ENCODE assay signal across 16 cellular contexts in the genomic region with DNA sequence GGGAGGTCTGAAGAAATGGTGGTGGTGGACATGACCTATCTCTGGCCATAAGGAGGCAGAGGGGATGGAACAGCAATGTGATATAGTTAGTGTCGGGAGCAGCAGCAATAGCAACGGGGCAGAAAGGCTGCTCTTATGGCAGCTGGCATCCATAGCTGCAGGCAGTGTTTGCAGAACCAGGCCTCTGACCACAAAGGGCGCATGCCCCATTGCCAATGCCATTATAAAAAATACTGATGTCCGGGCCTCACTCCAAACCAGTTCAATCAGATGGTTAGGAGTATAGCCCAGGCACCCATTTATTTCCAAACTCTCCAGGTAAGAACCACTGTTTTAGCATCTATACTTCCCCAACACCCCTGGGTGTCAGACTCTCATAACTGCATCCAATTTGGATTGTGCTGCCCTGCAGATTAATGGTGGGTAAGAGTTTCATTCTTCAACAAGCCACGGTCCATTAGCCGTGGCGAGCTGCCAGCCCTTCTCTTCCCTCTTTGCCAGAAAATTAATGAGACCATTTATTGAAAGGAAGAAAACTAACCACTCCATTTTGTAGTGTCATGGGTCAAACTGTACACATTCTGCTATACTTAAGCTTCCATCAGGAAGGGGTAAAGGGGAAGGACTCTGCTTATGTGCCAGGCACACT.
A peak's percentile ranks its signal among the peaks of the same experiment; 100 is the strongest.
DNase-seq lines count a peak whose midpoint lies in the region; ATAC-seq and TF ChIP-seq lines count a peak whose summit lies in the region.
"Had no signal": no experiment of that assay in that cellular context is flagged by ENCODE, and none has a peak within 500 bp of the region (broad histone marks: within the 10 kb centered on the region; RNA-seq: fewer than 3 reads in every experiment).

No MANE protein-coding gene starts in this region.

- H3K36me3 ChIP-seq in heart left ventricle (no peaks in the 10 kb centered on the region), gastroesophageal sphincter (no peaks in the 10 kb centered on the region)
- H3K36me3 ChIP-seq: lower lobe of right lung, transverse colon had no signal

- H3K9me3 ChIP-seq in heart left ventricle (no peaks in the 10 kb centered on the region), gastroesophageal sphincter (no peaks in the 10 kb centered on the region)
- H3K9me3 ChIP-seq: lower lobe of right lung, transverse colon had no signal

- H3K4me3 ChIP-seq in heart left ventricle, result no peak overlapping the region
- no peak overlapping the region for H3K4me3 ChIP-seq in gastroesophageal sphincter
- H3K4me3 ChIP-seq: lower lobe of right lung, PC-9, transverse colon had no signal

- H3K4me1 Mint-ChIP-seq in nephron, result peaks cover 37% of the 10 kb centered on the region
- no peaks in the 10 kb centered on the region for H3K4me1 Mint-ChIP-seq in activated T-helper 1 cell treated with anti-CD3 and anti-CD28 coated beads, Interleukin-12 subunit alpha, Interleukin-12 subunit beta, Interleukin-2, Interleukin-4 antibody, amounts not matched to agents 30 ng/mL and 10 ng/mL and 1 ng/mL, durations not matched to agents 14 hours and 24 hours and 36 hours (ENCODE audit: low read depth)

- H3K27me3 ChIP-seq in heart left ventricle, result peaks cover 0 to 3% (median 0%) of the 10 kb centered on the region in 9 donors
- no peaks in the 10 kb centered on the region for H3K27me3 ChIP-seq in gastroesophageal sphincter
- H3K27me3 ChIP-seq: transverse colon had no signal

- ATAC-seq in heart left ventricle (no peak), gastroesophageal sphincter (no peak)
- ATAC-seq: lower lobe of right lung had no signal

- TF ChIP-seq CTCF in nephron (IDR thresholded peaks at IDR 0.05; ENCODE audit: unreplicated experiment in 3 of 3), result no peak
- TF ChIP-seq CTCF in heart left ventricle (IDR thresholded peaks at IDR 0.05), result no peak
- no peak for TF ChIP-seq CTCF in gastroesophageal sphincter (IDR thresholded peaks at IDR 0.05)

- peak overlapping the region; percentile 7 to 47 (median 26) for H3K27ac Mint-ChIP-seq in nephron
- no peak overlapping the region for H3K27ac Mint-ChIP-seq in activated T-helper 1 cell treated with anti-CD3 and anti-CD28 coated beads, Interleukin-12 subunit alpha, Interleukin-12 subunit beta, Interleukin-2, Interleukin-4 antibody, amounts not matched to agents 30 ng/mL and 10 ng/mL and 1 ng/mL, durations not matched to agents 14 hours and 24 hours and 36 hours
- H3K27ac Mint-ChIP-seq: activated naive CD4-positive, alpha-beta T cell treated with anti-CD3 and anti-CD28 coated beads, Interleukin-2, amount 50 U/mL, for 24 hours; dendritic cell treated with granulocyte-macrophage colony-stimulating factor and Interleukin-4, amounts not matched to agents 40 ng/mL and 50 ng/mL, for 4 days had no signal

- no peaks in the 10 kb centered on the region for H3K4me1 ChIP-seq in heart left ventricle
- no peaks in the 10 kb centered on the region for H3K4me1 ChIP-seq in gastroesophageal sphincter
- H3K4me1 ChIP-seq: lower lobe of right lung had no signal

- H3K27ac ChIP-seq in heart left ventricle, result no peak overlapping the region
- no peak overlapping the region for H3K27ac ChIP-seq in gastroesophageal sphincter
- H3K27ac ChIP-seq: lower lobe of right lung, PC-9, transverse colon had no signal

- peaks cover 2% of the 10 kb centered on the region for H3K9me3 Mint-ChIP-seq in nephron
- H3K9me3 Mint-ChIP-seq in activated T-helper 1 cell treated with anti-CD3 and anti-CD28 coated beads, Interleukin-12 subunit alpha, Interleukin-12 subunit beta, Interleukin-2, Interleukin-4 antibody, amounts not matched to agents 30 ng/mL and 10 ng/mL and 1 ng/mL, durations not matched to agents 14 hours and 24 hours and 36 hours, result peaks cover 6% of the 10 kb centered on the region

- no peak overlapping the region for H3K4me3 Mint-ChIP-seq in nephron
- H3K4me3 Mint-ChIP-seq in activated T-helper 1 cell treated with anti-CD3 and anti-CD28 coated beads, Interleukin-12 subunit alpha, Interleukin-12 subunit beta, Interleukin-2, Interleukin-4 antibody, amounts not matched to agents 30 ng/mL and 10 ng/mL and 1 ng/mL, durations not matched to agents 14 hours and 24 hours and 36 hours, result no peak overlapping the region
- H3K4me3 Mint-ChIP-seq: activated naive CD4-positive, alpha-beta T cell treated with anti-CD3 and anti-CD28 coated beads, Interleukin-2, amount 50 U/mL, for 24 hours; dendritic cell treated with granulocyte-macrophage colony-stimulating factor and Interleukin-4, amounts not matched to agents 40 ng/mL and 50 ng/mL, for 4 days had no signal

- TF ChIP-seq EP300 in gastroesophageal sphincter (IDR thresholded peaks at IDR 0.05), result no peak

- intact Hi-C loops in heart left ventricle (cut with DNase I), result no loop called here
- intact Hi-C loops in activated T-helper 1 cell treated with anti-CD3 and anti-CD28 coated beads, Interleukin-12 subunit alpha, Interleukin-12 subunit beta, Interleukin-2, Interleukin-4 antibody, amounts not matched to agents 30 ng/mL and 10 ng/mL and 1 ng/mL, durations not matched to agents 14 hours and 24 hours and 36 hours (cut with micrococcal nuclease), result no loop called here

- no peak for TF ChIP-seq POLR2A in heart left ventricle (IDR thresholded peaks at IDR 0.05)
- TF ChIP-seq POLR2A in gastroesophageal sphincter (IDR thresholded peaks at IDR 0.05), result no peak

- H3K27me3 Mint-ChIP-seq in nephron (ENCODE audit: low read depth), result no peaks in the 10 kb centered on the region
- H3K27me3 Mint-ChIP-seq in activated T-helper 1 cell treated with anti-CD3 and anti-CD28 coated beads, Interleukin-12 subunit alpha, Interleukin-12 subunit beta, Interleukin-2, Interleukin-4 antibody, amounts not matched to agents 30 ng/mL and 10 ng/mL and 1 ng/mL, durations not matched to agents 14 hours and 24 hours and 36 hours (ENCODE audit: insufficient read depth), result peaks cover 8% of the 10 kb centered on the region
- H3K27me3 Mint-ChIP-seq: activated naive CD4-positive, alpha-beta T cell treated with anti-CD3 and anti-CD28 coated beads, Interleukin-2, amount 50 U/mL, for 24 hours had no signal

- 67 to 76% (median 73%) methylated on average over 7 of the region's 7 CpGs for WGBS in heart left ventricle, 4 donors
- WGBS in gastroesophageal sphincter (ENCODE audit: low coverage in 1 of 2), 2 donors, result 53 to 70% methylated on average over 4 to 5 of the region's 7 CpGs

- DNase-seq in M059J (ENCODE audit: low read depth), result peak; percentile 32
- DNase-seq in NCI-H187 treated with DMSO at 0.1 percent for 48 hours (lab: John Stamatoyannopoulos, UW), result peak; percentile 39
- DNase-seq in NCI-H774 (lab: John Stamatoyannopoulos, UW), result peak; percentile 84
- DNase-seq in heart left ventricle, result no peak
- DNase-seq in activated T-helper 1 cell treated with anti-CD3 and anti-CD28 coated beads, Interleukin-12 subunit alpha, Interleukin-12 subunit beta, Interleukin-2, Interleukin-4 antibody, amounts not matched to agents 30 ng/mL and 10 ng/mL and 1 ng/mL, durations not matched to agents 14 hours and 24 hours and 36 hours (ENCODE audit: low spot score), result no peak
- DNase-seq: activated CD4-positive, alpha-beta T cell treated with anti-CD3 and anti-CD28 coated beads, Interleukin-2, amount 50 U/mL, for 48 hours; activated T-cell treated with anti-CD3 and anti-CD28 coated beads, Interleukin-2, amount 50 U/mL, for 1 hour; lower lobe of right lung; NCI-H146; PC-9; small intestine; transverse colon had no signal

- no peaks in the 10 kb centered on the region for H3K36me3 Mint-ChIP-seq in nephron (ENCODE audit: low read depth)
- H3K36me3 Mint-ChIP-seq in activated T-helper 1 cell treated with anti-CD3 and anti-CD28 coated beads, Interleukin-12 subunit alpha, Interleukin-12 subunit beta, Interleukin-2, Interleukin-4 antibody, amounts not matched to agents 30 ng/mL and 10 ng/mL and 1 ng/mL, durations not matched to agents 14 hours and 24 hours and 36 hours (ENCODE audit: low read depth), result no peaks in the 10 kb centered on the region
- H3K36me3 Mint-ChIP-seq: activated naive CD4-positive, alpha-beta T cell treated with anti-CD3 and anti-CD28 coated beads, Interleukin-2, amount 50 U/mL, for 24 hours had no signal

Comparison
In these comparisons a context has a peak if more than half of its experiments do, and no peak if none do; other contexts are left out.
1. DNase-seq: peak in M059J (single experiment), NCI-H187 treated with DMSO at 0.1 percent for 48 hours (single experiment) and NCI-H774 (single experiment); none in heart left ventricle (0 of 5) and activated T-helper 1 cell treated with anti-CD3 and anti-CD28 coated beads, Interleukin-12 subunit alpha, Interleukin-12 subunit beta, Interleukin-2, Interleukin-4 antibody, amounts not matched to agents 30 ng/mL and 10 ng/mL and 1 ng/mL, durations not matched to agents 14 hours and 24 hours and 36 hours (single experiment).